14 cellular contexts compared by ENCODE assay signal in the genomic region with DNA sequence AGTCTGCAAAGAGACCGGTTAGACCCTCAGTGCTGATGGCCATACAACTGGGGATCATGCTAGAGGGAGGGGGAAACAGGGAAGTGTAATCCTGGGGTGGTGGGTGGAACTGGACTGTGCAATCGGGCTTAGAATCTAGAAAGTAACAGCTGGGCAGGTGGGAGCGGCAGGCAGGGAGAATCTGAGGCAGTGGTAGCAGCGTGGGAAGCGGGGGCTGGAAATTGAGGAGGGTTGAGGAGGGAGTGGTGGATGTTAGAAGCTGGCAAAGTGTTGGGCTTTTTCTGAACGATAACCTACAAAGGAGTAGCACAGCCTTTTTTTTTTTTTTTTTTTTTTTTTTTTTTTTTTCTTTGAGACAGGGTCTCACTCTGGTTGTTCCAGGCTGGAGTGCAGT. TPM values are rescaled to one million over a fixed set of nuclear protein-coding genes. Genes with fewer than 3 reads are reported as not detected.
DNase-seq lines count a peak whose midpoint lies in the region; ATAC-seq and TF ChIP-seq lines count a peak whose summit lies in the region.
"Had no signal": no experiment of that assay in that cellular context is flagged by ENCODE, and none has a peak within 500 bp of the region (broad histone marks: within the 10 kb centered on the region; RNA-seq: fewer than 3 reads in every experiment).

No MANE protein-coding gene starts in this region.

- DNase-seq in AG04450 (ENCODE audit: low read depth, low spot score) (no peak), Peyer's patch (no peak), left lobe of liver (ENCODE audit: low spot score) (peak; percentile 27), sigmoid colon (peak; percentile 43), HK-2 (ENCODE audit: unreplicated experiment) (no peak), GM23248 (no peak), MM.1S (no peak)
- no peak for DNase-seq in stimulated activated CD4-positive, alpha-beta T cell treated with anti-CD3 and anti-CD28 coated beads, Interleukin-12 subunit alpha, Interleukin-12 subunit beta, amount 100 ng/mL, for 4 hours
- DNase-seq: immature natural killer cell, mucosa of descending colon, NCI-H1436 treated with DMSO at 0.1 percent for 48 hours, NCI-H446 treated with DMSO at 0.1 percent for 48 hours, SHP77 treated with DMSO at 0.1 percent for 48 hours had no signal

- H3K36me3 ChIP-seq in Peyer's patch: no peaks in the 10 kb centered on the region
- H3K36me3 ChIP-seq in sigmoid colon: no peaks in the 10 kb centered on the region
- no peaks in the 10 kb centered on the region for H3K36me3 ChIP-seq in GM23248 (ENCODE audit: low read depth)
- H3K36me3 ChIP-seq in MM.1S (replicated peaks; ENCODE audit: insufficient read depth, low read length): no peaks in the 10 kb centered on the region

- H3F3A ChIP-seq in GM23248 (ENCODE audit: insufficient read depth) (peaks cover 46% of the 10 kb centered on the region), MM.1S (ENCODE audit: insufficient read depth, low read length) (peaks cover 4% of the 10 kb centered on the region; the same call in 1 of the 2 replicates)

- H3K4me2 ChIP-seq in GM23248 (ENCODE audit: unreplicated experiment): no peak overlapping the region
- H3K4me2 ChIP-seq in MM.1S (ENCODE audit: low read depth, low read length): no peak overlapping the region

- intact Hi-C loops in sigmoid colon (cut with DNase I): no loop called here

- no peak for TF ChIP-seq POLR2A in Peyer's patch (IDR thresholded peaks at IDR 0.05)
- no peak for TF ChIP-seq POLR2A in sigmoid colon (IDR thresholded peaks at IDR 0.05)

- no peak for TF ChIP-seq CTCF in AG04450 (IDR thresholded peaks at IDR 0.05; ENCODE audit: low read depth, low read length)
- TF ChIP-seq CTCF in Peyer's patch (IDR thresholded peaks at IDR 0.05): no peak
- no peak for TF ChIP-seq CTCF in sigmoid colon (IDR thresholded peaks at IDR 0.05)
- no peak for TF ChIP-seq CTCF in MM.1S (IDR thresholded peaks at IDR 0.05; ENCODE audit: low read length)

- H3K4me1 ChIP-seq in Peyer's patch: peaks cover 0 to 27% (median 4%) of the 10 kb centered on the region in 4 donors
- H3K4me1 ChIP-seq in sigmoid colon: peaks cover 0 to 29% (median 28%) of the 10 kb centered on the region in 4 donors
- peaks cover 13% of the 10 kb centered on the region for H3K4me1 ChIP-seq in GM23248 (ENCODE audit: insufficient read depth)
- H3K4me1 ChIP-seq in MM.1S (ENCODE audit: low read length): peaks cover 14% of the 10 kb centered on the region

- no peak for ATAC-seq in left lobe of liver

- no peak for TF ChIP-seq EP300 in sigmoid colon (IDR thresholded peaks at IDR 0.05)

- H4K20me1 ChIP-seq in GM23248 (ENCODE audit: insufficient read depth) (no peaks in the 10 kb centered on the region), MM.1S (ENCODE audit: insufficient read depth, low read length) (no peaks in the 10 kb centered on the region)

- POLR2A ChIA-PET in AG04450 (lab: Yijun Ruan, JAX): interaction anchor here (1.1 to 1.8 kb wide), 4 partner anchors 13 to 227 kb away, joined by 3 to 17 read pairs (median 4); a partner anchor contains a TSS

- CTCF ChIA-PET in AG04450 (lab: Charles Lee): interaction anchor here (0.8 to 2.5 kb wide), 5 partner anchors 13 to 227 kb away, joined by 3 to 9 read pairs (median 4); a partner anchor contains a TSS

- in situ Hi-C loops in GM23248 (cut with MboI): no loop called here

- H3K27ac ChIP-seq in AG04450 (ENCODE audit: low read depth, low read length) (peak overlapping the region; percentile 43), Peyer's patch (peak overlapping the region in 3 of 4 donors; percentile 46 to 74 (median 65)), sigmoid colon (peak overlapping the region in 1 of 4 donors; percentile 34), GM23248 (no peak overlapping the region), MM.1S (ENCODE audit: low read length) (no peak overlapping the region)

- H3K4me3 ChIP-seq in AG04450 (ENCODE audit: low read depth, low read length): no peak overlapping the region
- no peak overlapping the region for H3K4me3 ChIP-seq in Peyer's patch
- H3K4me3 ChIP-seq in sigmoid colon: no peak overlapping the region
- no peak overlapping the region for H3K4me3 ChIP-seq in GM23248
- H3K4me3 ChIP-seq in MM.1S (ENCODE audit: low read length): no peak overlapping the region
- H3K4me3 ChIP-seq: mucosa of descending colon, skin epidermis had no signal

- H3K9me2 ChIP-seq in GM23248 (ENCODE audit: insufficient read depth) (no peaks in the 10 kb centered on the region), MM.1S (replicated peaks; ENCODE audit: insufficient read depth, low read length) (no peaks in the 10 kb centered on the region)

- H3K79me2 ChIP-seq in GM23248 (ENCODE audit: insufficient read depth) (peaks cover 4% of the 10 kb centered on the region; the same call in 1 of the 2 replicates), MM.1S (ENCODE audit: low read length) (no peaks in the 10 kb centered on the region)

- H3K9me3 ChIP-seq in AG04450 (ENCODE audit: control insufficient read depth, insufficient read depth, low read length): no peaks in the 10 kb centered on the region
- no peaks in the 10 kb centered on the region for H3K9me3 ChIP-seq in Peyer's patch
- no peaks in the 10 kb centered on the region for H3K9me3 ChIP-seq in sigmoid colon
- no peaks in the 10 kb centered on the region for H3K9me3 ChIP-seq in GM23248 (ENCODE audit: low read depth)
- H3K9me3 ChIP-seq in MM.1S (replicated peaks; ENCODE audit: insufficient read depth, low read length): no peaks in the 10 kb centered on the region
- H3K9me3 ChIP-seq: mucosa of descending colon had no signal

- H2AFZ ChIP-seq in GM23248: no peak overlapping the region
- no peak overlapping the region for H2AFZ ChIP-seq in MM.1S (ENCODE audit: low read length)

- no peaks in the 10 kb centered on the region for H3K27me3 ChIP-seq in AG04450 (ENCODE audit: control insufficient read depth, insufficient read depth, low read length)
- no peaks in the 10 kb centered on the region for H3K27me3 ChIP-seq in Peyer's patch
- H3K27me3 ChIP-seq in sigmoid colon: no peaks in the 10 kb centered on the region
- no peaks in the 10 kb centered on the region for H3K27me3 ChIP-seq in GM23248 (replicated peaks; ENCODE audit: insufficient read depth)
- 0 out of 2 replicates have a peak, but pooled peaks cover 7% of the 10 kb centered on the region for H3K27me3 ChIP-seq in MM.1S (replicated peaks; ENCODE audit: insufficient read depth, low read length)

- H3K9ac ChIP-seq in GM23248 (no peak overlapping the region), MM.1S (ENCODE audit: low read length) (no peak overlapping the region)

- 73 to 88% methylated on average over 6 of the region's 6 CpGs for WGBS in sigmoid colon, 2 donors
- 76 to 79% methylated on average over 6 of the region's 6 CpGs for WGBS in GM23248 (ENCODE audit: low coverage in 1 of 2, low lambda C conversion rate in 2 of 2, missing lambda C conversion rate in 2 of 2), 2 experiments

RNA-seq across cellular contexts. Expression of a gene that starts 3.1 kb away (rescaled TPM):
- 182 and 274 TPM in 2 replicates for polyA plus RNA-seq in AG04450 (2011; rRNA removed)
- 61.6 and 95.6 TPM in 2 replicates for polyA minus RNA-seq in AG04450 (2011; rRNA and poly(A)+ RNA removed)
- total RNA-seq in Peyer's patch: 100 to 1,000 TPM in 2 of 4 donors, 10 to 100 TPM in 2; 68.5 to 191 (median 128) TPM
- 5.2 TPM for total RNA-seq in left lobe of liver
- 100 to 1,000 TPM; 127 to 444 (median 384) TPM for total RNA-seq in sigmoid colon
- polyA plus RNA-seq in sigmoid colon: 100 to 1,000 TPM in 1 of 3 donors, 10 to 100 TPM in 1, 1 to 10 TPM in 1; 3.0 to 133 (median 35.9) TPM
- total RNA-seq in GM23248 (2014; rRNA removed; shearing (Covaris generic)): 1,132 and 1,614 TPM in 2 replicates
- 1,827 and 1,899 TPM in 2 replicates for polyA plus RNA-seq in GM23248 (2016; fragmentation: Nextera tagmentation; extraction: Ambion mirVana)

RNA-seq across cellular contexts. Expression of a gene that starts 8.9 kb away (rescaled TPM):
- polyA plus RNA-seq in AG04450 (2011; rRNA removed) (0.06 TPM in 1 of 2 replicates, not detected in the other), sigmoid colon (under 1 TPM in 1 of 3 donors, not detected in 2; 0.09 TPM), GM23248 (2016; fragmentation: Nextera tagmentation; extraction: Ambion mirVana) (0.33 and 0.43 TPM in 2 replicates)
- polyA minus RNA-seq in AG04450 (2011; rRNA and poly(A)+ RNA removed): not detected in 2 replicates
- total RNA-seq in Peyer's patch (10 to 100 TPM in 3 of 4 donors, not detected in 1; 13.3 to 55.0 (median 34.5) TPM), left lobe of liver (0.25 TPM), sigmoid colon (under 1 TPM in 2 of 4 donors, not detected in 2; 0.41 to 0.55 TPM)
- not detected in 2 replicates for total RNA-seq in GM23248 (2014; rRNA removed; shearing (Covaris generic))
- polyA plus RNA-seq: immature natural killer cell had no signal

RNA-seq across cellular contexts. Expression of a gene that starts 15.2 kb away (rescaled TPM):
- polyA plus RNA-seq in AG04450 (2011; rRNA removed): 15.4 and 17.6 TPM in 2 replicates
- 25.2 and 26.8 TPM in 2 replicates for polyA minus RNA-seq in AG04450 (2011; rRNA and poly(A)+ RNA removed)
- total RNA-seq in Peyer's patch: 10 to 100 TPM; 27.8 to 38.7 (median 34.8) TPM
- total RNA-seq in left lobe of liver: 16.2 TPM
- total RNA-seq in sigmoid colon: 10 to 100 TPM; 31.9 to 41.4 (median 35.7) TPM
- 10 to 100 TPM; 20.1 to 33.4 (median 27.0) TPM for polyA plus RNA-seq in sigmoid colon
- 42.5 and 48.7 TPM in 2 replicates for total RNA-seq in GM23248 (2014; rRNA removed; shearing (Covaris generic))
- polyA plus RNA-seq in GM23248 (2016; fragmentation: Nextera tagmentation; extraction: Ambion mirVana): 54.7 and 55.5 TPM in 2 replicates

RNA-seq across cellular contexts. Expression of a gene that starts 44.5 kb away (rescaled TPM):
- polyA plus RNA-seq in AG04450 (2011; rRNA removed) (23.1 and 31.0 TPM in 2 replicates), sigmoid colon (10 to 100 TPM; 12.5 to 60.1 (median 47.4) TPM), GM23248 (2016; fragmentation: Nextera tagmentation; extraction: Ambion mirVana) (24.1 and 26.1 TPM in 2 replicates)
- 74.2 and 82.3 TPM in 2 replicates for polyA minus RNA-seq in AG04450 (2011; rRNA and poly(A)+ RNA removed)
- total RNA-seq in Peyer's patch (100 to 1,000 TPM in 3 of 4 donors, 10 to 100 TPM in 1; 29.2 to 274 (median 154) TPM), left lobe of liver (146 TPM), sigmoid colon (100 to 1,000 TPM; 109 to 117 (median 113) TPM)
- total RNA-seq in GM23248 (2014; rRNA removed; shearing (Covaris generic)): 41.6 and 48.6 TPM in 2 replicates
- polyA plus RNA-seq: immature natural killer cell had no signal

Comparison
In these comparisons a context has a peak if more than half of its experiments do, and no peak if none do; other contexts are left out.
1. DNase-seq: peak in left lobe of liver (single experiment) and sigmoid colon (single experiment); none in AG04450 (single experiment), Peyer's patch (0 of 3), HK-2 (single experiment), GM23248 (single experiment), stimulated activated CD4-positive, alpha-beta T cell treated with anti-CD3 and anti-CD28 coated beads, Interleukin-12 subunit alpha, Interleukin-12 subunit beta, amount 100 ng/mL, for 4 hours (single experiment) and MM.1S (single experiment).
2. H3K27ac ChIP-seq: peak in AG04450 (single experiment) and Peyer's patch (3 of 4); none in GM23248 (single experiment) and MM.1S (single experiment).
3. RNA of a gene that starts 3.1 kb away (total RNA-seq): 1,132 to 1,614 TPM in GM23248, 127 to 444 TPM in sigmoid colon and 68.5 to 191 TPM in Peyer's patch; 5.2 TPM in left lobe of liver (single experiment); every median in the first group is over 10 times any median in the second.